ENCODE assay signal across 12 cellular contexts in genomic region chr5:89613222-89613956, GRCh38.
DNase-seq lines count a peak whose midpoint lies in the region; ATAC-seq, FAIRE-seq and TF ChIP-seq lines count a peak whose summit lies in the region.
"Had no signal": no experiment of that assay in that cellular context is flagged by ENCODE, and none has a peak within 500 bp of the region (broad histone marks: within the 10 kb centered on the region; RNA-seq: fewer than 3 reads in every experiment).

No MANE protein-coding gene starts in this region.

- intact Hi-C loops in activated B cell treated with CpG ODN at 0.5 μM for 24 hours (cut with micrococcal nuclease): no loop called here

- POLR2A ChIA-PET in activated B cell treated with CpG ODN at 0.5 μM for 24 hours (lab: Charles Lee): interaction anchor here (0.6 to 0.7 kb wide), 2 partner anchors 788 to 796 kb away, joined by 3 read pairs; partner anchors contain the start of gene CETN3
- POLR2A ChIA-PET in SK-N-SH (lab: Yijun Ruan, JAX): no interaction called here

- no peaks in the 10 kb centered on the region for H3K9me3 Mint-ChIP-seq in activated B cell treated with CpG ODN at 0.5 μM for 24 hours

- no peaks in the 10 kb centered on the region for H3K4me1 ChIP-seq in SK-N-SH (ENCODE audit: control insufficient read depth in 1 of 2, insufficient read depth in 2 of 2, low read depth in 1 of 2, low read length in 1 of 2)
- H3K4me1 ChIP-seq: BLaER1 treated with 17β-estradiol and CSF1 and Interleukin-3, amounts not matched to agents 10 nM and 100 nM had no signal

- no peaks in the 10 kb centered on the region for H3K36me3 Mint-ChIP-seq in activated B cell treated with CpG ODN at 0.5 μM for 24 hours (ENCODE audit: low read depth)

- no peaks in the 10 kb centered on the region for H3K9me2 ChIP-seq in SK-N-SH

- ATAC-seq in GM21360 (IDR thresholded peaks at IDR 0.05; ENCODE audit: unreplicated experiment) (peak; percentile 72), HG03064 (IDR thresholded peaks at IDR 0.05; ENCODE audit: low read depth, unreplicated experiment) (peak; percentile 90), activated B cell treated with CpG ODN at 0.5 μM for 24 hours (ENCODE audit: low read depth) (peak; percentile 60)

- no peaks in the 10 kb centered on the region for H3K36me3 ChIP-seq in SK-N-SH (replicated peaks in 1 of 2; ENCODE audit: control insufficient read depth in 1 of 2, insufficient read depth in 2 of 2, low read length in 1 of 2)
- H3K36me3 ChIP-seq: BLaER1 treated with 17β-estradiol and CSF1 and Interleukin-3, amounts not matched to agents 10 nM and 100 nM had no signal

- H3K27ac ChIP-seq in SK-N-SH (ENCODE audit: low read depth in 2 of 2, low read length in 1 of 2): no peak overlapping the region
- H3K27ac ChIP-seq: BLaER1 treated with 17β-estradiol and CSF1 and Interleukin-3, amounts not matched to agents 10 nM and 100 nM had no signal

- H3K4me3 ChIP-seq in SK-N-SH (ENCODE audit: low read depth in 2 of 2, low read length in 1 of 2): no peak overlapping the region
- H3K4me3 ChIP-seq: BLaER1 treated with 17β-estradiol and CSF1 and Interleukin-3, amounts not matched to agents 10 nM and 100 nM had no signal

- no peak for TF ChIP-seq EP300 in SK-N-SH (IDR thresholded peaks at IDR 0.05; ENCODE audit: borderline replicate concordance in 1 of 2, low read depth in 1 of 2, low read length in 1 of 2)

- 51% methylated on average over 3 of the region's 3 CpGs for WGBS in SK-N-SH (ENCODE audit: low lambda C conversion rate)

- CTCF ChIA-PET in activated B cell treated with CpG ODN at 0.5 μM for 24 hours (lab: Charles Lee) (no interaction called here), SK-N-SH (lab: Yijun Ruan, JAX) (interaction anchor here (0.6 kb wide), 1 partner anchor 145 kb away, joined by 3 read pairs; no protein-coding TSS in a partner anchor)

- TF ChIP-seq CTCF in activated B cell treated with CpG ODN at 0.5 μM for 24 hours (IDR thresholded peaks at IDR 0.05) (no peak), SK-N-SH (IDR thresholded peaks at IDR 0.05) (no peak)

- H3K4me1 Mint-ChIP-seq in activated B cell treated with CpG ODN at 0.5 μM for 24 hours: peaks cover 20% of the 10 kb centered on the region
- H3K4me1 Mint-ChIP-seq: nephron progenitor cell had no signal

- DNase-seq in GM12892 (ENCODE audit: insufficient read length) (peak; percentile 6), activated B cell treated with CpG ODN at 0.5 μM for 24 hours (no peak), DMS 273 (lab: John Stamatoyannopoulos, UW; ENCODE audit: unreplicated experiment) (no peak), SK-N-SH (no peak), GOT3 (lab: John Stamatoyannopoulos, UW) (no peak), Kasumi-1 (lab: John Stamatoyannopoulos, UW) (no peak)
- DNase-seq: NCI-H146, nephron progenitor cell, SIG-M5 had no signal

- H2AFZ ChIP-seq in SK-N-SH (ENCODE audit: low read depth): no peak overlapping the region

- no peak overlapping the region for H3K9ac ChIP-seq in SK-N-SH
- H3K9ac ChIP-seq: BLaER1 treated with 17β-estradiol and CSF1 and Interleukin-3, amounts not matched to agents 10 nM and 100 nM had no signal

- H3K4me3 Mint-ChIP-seq in activated B cell treated with CpG ODN at 0.5 μM for 24 hours: no peak overlapping the region
- H3K4me3 Mint-ChIP-seq: nephron progenitor cell had no signal

- H3K4me2 ChIP-seq in SK-N-SH: no peak overlapping the region
- H3K4me2 ChIP-seq: BLaER1 treated with 17β-estradiol and CSF1 and Interleukin-3, amounts not matched to agents 10 nM and 100 nM had no signal

- H3K27me3 Mint-ChIP-seq in activated B cell treated with CpG ODN at 0.5 μM for 24 hours: no peaks in the 10 kb centered on the region

- no peak for TF ChIP-seq RAD21 in SK-N-SH (IDR thresholded peaks at IDR 0.05; ENCODE audit: low read length)

- no peak for TF ChIP-seq POLR2A in GM12892 (IDR thresholded peaks at IDR 0.05; ENCODE audit: low read depth, low read length)

- H3K27me3 ChIP-seq in SK-N-SH (ENCODE audit: insufficient read depth): no peaks in the 10 kb centered on the region
- H3K27me3 ChIP-seq: BLaER1 treated with 17β-estradiol and CSF1 and Interleukin-3, amounts not matched to agents 10 nM and 100 nM had no signal

- peak; percentile 67 for FAIRE-seq in GM12892 (lab: Jason Lieb, UNC)

- H3K79me2 ChIP-seq in SK-N-SH (ENCODE audit: insufficient read depth): no peaks in the 10 kb centered on the region

- H4K20me1 ChIP-seq in SK-N-SH (ENCODE audit: insufficient read depth): no peaks in the 10 kb centered on the region
- H4K20me1 ChIP-seq: BLaER1 treated with 17β-estradiol and CSF1 and Interleukin-3, amounts not matched to agents 10 nM and 100 nM had no signal

- H3F3A ChIP-seq in SK-N-SH (replicated peaks; ENCODE audit: insufficient read depth): no peaks in the 10 kb centered on the region

- H3K9me3 ChIP-seq in SK-N-SH: no peaks in the 10 kb centered on the region

- no peak overlapping the region for H3K27ac Mint-ChIP-seq in activated B cell treated with CpG ODN at 0.5 μM for 24 hours
- H3K27ac Mint-ChIP-seq: nephron progenitor cell had no signal

TF ChIP-seq in SK-N-SH, 30 proteins besides CTCF, POLR2A, EP300 and RAD21:
- no peak for TF ChIP-seq ZBTB33 (IDR thresholded peaks at IDR 0.05; ENCODE audit: borderline replicate concordance, low read depth)
- TF ChIP-seq MEF2A (IDR thresholded peaks at IDR 0.05; ENCODE audit: borderline replicate concordance, low read depth): no peak
- TF ChIP-seq, protein P1, sequence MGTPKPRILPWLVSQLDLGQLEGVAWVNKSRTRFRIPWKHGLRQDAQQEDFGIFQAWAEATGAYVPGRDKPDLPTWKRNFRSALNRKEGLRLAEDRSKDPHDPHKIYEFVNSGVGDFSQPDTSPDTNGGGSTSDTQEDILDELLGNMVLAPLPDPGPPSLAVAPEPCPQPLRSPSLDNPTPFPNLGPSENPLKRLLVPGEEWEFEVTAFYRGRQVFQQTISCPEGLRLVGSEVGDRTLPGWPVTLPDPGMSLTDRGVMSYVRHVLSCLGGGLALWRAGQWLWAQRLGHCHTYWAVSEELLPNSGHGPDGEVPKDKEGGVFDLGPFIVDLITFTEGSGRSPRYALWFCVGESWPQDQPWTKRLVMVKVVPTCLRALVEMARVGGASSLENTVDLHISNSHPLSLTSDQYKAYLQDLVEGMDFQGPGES (IDR thresholded peaks at IDR 0.05; ENCODE audit: low read depth, low read length): no peak
- TF ChIP-seq EZH2phosphoT487 (IDR thresholded peaks at IDR 0.05; ENCODE audit: borderline replicate concordance, low read depth): no peak
- TF ChIP-seq GATA2 (CRISPR knock-in tag; IDR thresholded peaks at IDR 0.05): no peak
- TF ChIP-seq JUND (IDR thresholded peaks at IDR 0.05): no peak
- TF ChIP-seq TAF1 (IDR thresholded peaks at IDR 0.05; ENCODE audit: borderline replicate concordance, low read depth, low read length): no peak
- no peak for TF ChIP-seq SMC3 (IDR thresholded peaks at IDR 0.05; ENCODE audit: low read depth, low read length)
- no peak for TF ChIP-seq MXI1 (IDR thresholded peaks at IDR 0.05; ENCODE audit: low read depth, low read length)
- no peak for TF ChIP-seq REST (IDR thresholded peaks at IDR 0.05; ENCODE audit: low read depth, low read length)
- TF ChIP-seq RCOR1 (IDR thresholded peaks at IDR 0.05; ENCODE audit: low read length): no peak
- TF ChIP-seq RFX5 (IDR thresholded peaks at IDR 0.05; ENCODE audit: low read length): no peak
